8 cellular contexts compared by ENCODE assay signal in genomic region chr7:23490357-23491131, GRCh38. TPM values are rescaled to one million over a fixed set of nuclear protein-coding genes. Genes with fewer than 3 reads are reported as not detected.
DNase-seq lines count a peak whose midpoint lies in the region; ATAC-seq and TF ChIP-seq lines count a peak whose summit lies in the region.

No MANE protein-coding gene starts in this region.

- WGBS in esophagus squamous epithelium, 2 donors: 33 to 37% methylated on average over 1 to 12 of the region's 56 CpGs

- H3K9me3 ChIP-seq in MM.1S (replicated peaks; ENCODE audit: insufficient read depth, low read length) (no peaks in the 10 kb centered on the region), esophagus squamous epithelium (no peaks in the 10 kb centered on the region), neural cell (ENCODE audit: low read length) (no peaks in the 10 kb centered on the region)

- peaks cover 5% of the 10 kb centered on the region for H3K4me1 Mint-ChIP-seq in activated CD8-positive, alpha-beta memory T cell treated with anti-CD3 and anti-CD28 coated beads, Interleukin-2, amount 10 ng/mL, durations not matched to agents 7 days and 5 days

- H3K4me2 ChIP-seq in MM.1S (ENCODE audit: low read depth, low read length) (no peak overlapping the region), neural cell (ENCODE audit: low read length) (no peak overlapping the region)

- no peak for TF ChIP-seq POLR2A in esophagus squamous epithelium (IDR thresholded peaks at IDR 0.05)

- H3K4me3 ChIP-seq in MM.1S (ENCODE audit: low read length) (peak overlapping the region; percentile 22; the same call in 1 of the 2 replicates), esophagus squamous epithelium (peak overlapping the region; percentile 42 to 74 (median 57)), neural cell (ENCODE audit: low read length) (peak overlapping the region; percentile 55)

- H3K79me2 ChIP-seq in MM.1S (ENCODE audit: low read length) (no peaks in the 10 kb centered on the region), neural cell (replicated peaks; ENCODE audit: insufficient read depth, low read length) (no peaks in the 10 kb centered on the region)

- H3K27ac Mint-ChIP-seq in activated CD8-positive, alpha-beta memory T cell treated with anti-CD3 and anti-CD28 coated beads, Interleukin-2, amount 10 ng/mL, durations not matched to agents 7 days and 5 days: peak overlapping the region; percentile 85

- peak; percentile 72 for ATAC-seq in GM21390 (IDR thresholded peaks at IDR 0.05; ENCODE audit: unreplicated experiment)
- peak; percentile 92 for ATAC-seq in activated CD8-positive, alpha-beta memory T cell treated with anti-CD3 and anti-CD28 coated beads, Interleukin-2, amount 10 ng/mL, durations not matched to agents 7 days and 5 days
- ATAC-seq in GM21367 (IDR thresholded peaks at IDR 0.05; ENCODE audit: unreplicated experiment): no peak
- ATAC-seq in GM18873 (IDR thresholded peaks at IDR 0.05; ENCODE audit: low FRiP score, unreplicated experiment): no peak

- intact Hi-C loops in esophagus squamous epithelium (cut with DNase I): no loop called here

- no peak overlapping the region for H2AFZ ChIP-seq in MM.1S (ENCODE audit: low read length)
- no peak overlapping the region for H2AFZ ChIP-seq in neural cell (ENCODE audit: low read depth, low read length)

- DNase-seq in DMS53 treated with DMSO at 0.1 percent for 48 hours (lab: John Stamatoyannopoulos, UW; ENCODE audit: unreplicated experiment) (peak; percentile 70), MM.1S (no peak), esophagus squamous epithelium (lab: John Stamatoyannopoulos, UW) (no peak)
- peak; percentile 74 for DNase-seq in activated CD8-positive, alpha-beta memory T cell treated with anti-CD3 and anti-CD28 coated beads, Interleukin-2, amount 10 ng/mL, durations not matched to agents 7 days and 5 days

- no peak overlapping the region for H3K27ac ChIP-seq in MM.1S (ENCODE audit: low read length)
- H3K27ac ChIP-seq in esophagus squamous epithelium: peak overlapping the region; percentile 22 to 65 (median 48)
- H3K27ac ChIP-seq in neural cell (ENCODE audit: low read length): peak overlapping the region; percentile 42

- TF ChIP-seq RAD21 in neural cell (conservative IDR thresholded peaks at IDR 0.05): no peak

- TF ChIP-seq EP300 in neural cell (conservative IDR thresholded peaks at IDR 0.05; ENCODE audit: poor library complexity, severe bottlenecking): no peak

- H3K27me3 ChIP-seq in MM.1S (replicated peaks; ENCODE audit: insufficient read depth, low read length) (no peaks in the 10 kb centered on the region), esophagus squamous epithelium (no peaks in the 10 kb centered on the region), neural cell (ENCODE audit: insufficient read depth, low read depth, low read length) (no peaks in the 10 kb centered on the region)

- H3K36me3 Mint-ChIP-seq in activated CD8-positive, alpha-beta memory T cell treated with anti-CD3 and anti-CD28 coated beads, Interleukin-2, amount 10 ng/mL, durations not matched to agents 7 days and 5 days: peaks cover 2% of the 10 kb centered on the region

- CTCF ChIA-PET in activated CD8-positive, alpha-beta memory T cell treated with anti-CD3 and anti-CD28 coated beads, Interleukin-2, amount 10 ng/mL, durations not matched to agents 7 days and 5 days (lab: Charles Lee): interaction anchor here (0.7 to 1.6 kb wide), 6 partner anchors 17 to 218 kb away, joined by 3 to 4 read pairs (median 3); partner anchors contain the start of gene IGF2BP3

- H4K20me1 ChIP-seq in MM.1S (ENCODE audit: insufficient read depth, low read length) (no peaks in the 10 kb centered on the region), neural cell (ENCODE audit: insufficient read depth) (no peaks in the 10 kb centered on the region)

- H3K9ac ChIP-seq in MM.1S (ENCODE audit: low read length) (no peak overlapping the region), neural cell (ENCODE audit: low read length) (peak overlapping the region; percentile 44)

- H3K9me2 ChIP-seq in MM.1S (replicated peaks; ENCODE audit: insufficient read depth, low read length) (no peaks in the 10 kb centered on the region), neural cell (ENCODE audit: insufficient read depth, low read length) (no peaks in the 10 kb centered on the region)

- peak overlapping the region; percentile 82 for H3K4me3 Mint-ChIP-seq in activated CD8-positive, alpha-beta memory T cell treated with anti-CD3 and anti-CD28 coated beads, Interleukin-2, amount 10 ng/mL, durations not matched to agents 7 days and 5 days

- H3K36me3 ChIP-seq in MM.1S (replicated peaks; ENCODE audit: insufficient read depth, low read length) (no peaks in the 10 kb centered on the region), esophagus squamous epithelium (no peaks in the 10 kb centered on the region), neural cell (ENCODE audit: insufficient read depth, low read length) (no peaks in the 10 kb centered on the region)

- no peaks in the 10 kb centered on the region for H3K4me1 ChIP-seq in MM.1S (ENCODE audit: low read length)
- peaks cover 0 to 5% (median 0%) of the 10 kb centered on the region in 3 donors for H3K4me1 ChIP-seq in esophagus squamous epithelium

- H3K27me3 Mint-ChIP-seq in activated CD8-positive, alpha-beta memory T cell treated with anti-CD3 and anti-CD28 coated beads, Interleukin-2, amount 10 ng/mL, durations not matched to agents 7 days and 5 days: peaks cover 4% of the 10 kb centered on the region

- H3F3A ChIP-seq in MM.1S (ENCODE audit: insufficient read depth, low read length) (no peaks in the 10 kb centered on the region), neural cell (ENCODE audit: insufficient read depth, low read length, poor library complexity, severe bottlenecking) (no peaks in the 10 kb centered on the region)

- H3K9me3 Mint-ChIP-seq in activated CD8-positive, alpha-beta memory T cell treated with anti-CD3 and anti-CD28 coated beads, Interleukin-2, amount 10 ng/mL, durations not matched to agents 7 days and 5 days (ENCODE audit: low read depth): no peaks in the 10 kb centered on the region

- TF ChIP-seq CTCF in MM.1S (IDR thresholded peaks at IDR 0.05; ENCODE audit: low read length) (no peak), esophagus squamous epithelium (IDR thresholded peaks at IDR 0.05) (no peak), neural cell (IDR thresholded peaks at IDR 0.05; ENCODE audit: poor library complexity, severe bottlenecking) (no peak)

TF ChIP-seq in neural cell, 6 proteins besides CTCF, POLR2A, EP300 and RAD21:
- TF ChIP-seq MXI1 (conservative IDR thresholded peaks at IDR 0.05; ENCODE audit: poor library complexity, severe bottlenecking) (no peak), SMC3 (conservative IDR thresholded peaks at IDR 0.05; ENCODE audit: poor library complexity) (no peak), TAF1 (IDR thresholded peaks at IDR 0.05; ENCODE audit: low read depth) (no peak), REST (IDR thresholded peaks at IDR 0.05; ENCODE audit: borderline replicate concordance) (no peak), POLR2AphosphoS5 (IDR thresholded peaks at IDR 0.05) (no peak), EZH2 (IDR thresholded peaks at IDR 0.05; ENCODE audit: borderline replicate concordance, insufficient read depth, low read length, poor library complexity, severe bottlenecking) (no peak)

RNA-seq across cellular contexts. Expression of gene IGF2BP3, which starts 20.3 kb away (rescaled TPM):
- total RNA-seq in activated CD8-positive, alpha-beta memory T cell treated with anti-CD3 and anti-CD28 coated beads, Interleukin-2, amount 10 ng/mL, durations not matched to agents 7 days and 5 days: 1 to 10 TPM in 1 of 2 experiments, under 1 TPM in 1; 0.84 to 1.3 TPM
- total RNA-seq in esophagus squamous epithelium: 1 to 10 TPM; 1.3 to 9.3 (median 7.2) TPM
- polyA plus RNA-seq in neural cell: 26.3 and 29.6 TPM in 2 replicates
- polyA minus RNA-seq in neural cell: 64.5 and 82.2 TPM in 2 replicates

RNA-seq across cellular contexts. Expression of gene TRA2A, which starts 41.2 kb away (rescaled TPM):
- 100 to 1,000 TPM; 108 to 113 TPM for total RNA-seq in activated CD8-positive, alpha-beta memory T cell treated with anti-CD3 and anti-CD28 coated beads, Interleukin-2, amount 10 ng/mL, durations not matched to agents 7 days and 5 days
- 10 to 100 TPM; 23.7 to 54.0 (median 38.9) TPM for total RNA-seq in esophagus squamous epithelium
- polyA plus RNA-seq in neural cell: 135 and 188 TPM in 2 replicates
- polyA minus RNA-seq in neural cell: 71.6 and 93.8 TPM in 2 replicates

Comparison
In these comparisons a context has a peak if more than half of its experiments do, and no peak if none do; other contexts are left out.
1. DNase-seq: peak in DMS53 treated with DMSO at 0.1 percent for 48 hours (single experiment) and activated CD8-positive, alpha-beta memory T cell treated with anti-CD3 and anti-CD28 coated beads, Interleukin-2, amount 10 ng/mL, durations not matched to agents 7 days and 5 days (single experiment); none in MM.1S (single experiment) and esophagus squamous epithelium (single experiment).
2. ATAC-seq: peak in GM21390 (single experiment) and activated CD8-positive, alpha-beta memory T cell treated with anti-CD3 and anti-CD28 coated beads, Interleukin-2, amount 10 ng/mL, durations not matched to agents 7 days and 5 days (single experiment); none in GM21367 (single experiment) and GM18873 (single experiment).
3. Peak in every context shown above with its lines, with median percentiles within 50 percentile points of each other: H3K4me3 ChIP-seq.